Comparison of ENCODE assay signal across 8 cellular contexts in the genomic region with DNA sequence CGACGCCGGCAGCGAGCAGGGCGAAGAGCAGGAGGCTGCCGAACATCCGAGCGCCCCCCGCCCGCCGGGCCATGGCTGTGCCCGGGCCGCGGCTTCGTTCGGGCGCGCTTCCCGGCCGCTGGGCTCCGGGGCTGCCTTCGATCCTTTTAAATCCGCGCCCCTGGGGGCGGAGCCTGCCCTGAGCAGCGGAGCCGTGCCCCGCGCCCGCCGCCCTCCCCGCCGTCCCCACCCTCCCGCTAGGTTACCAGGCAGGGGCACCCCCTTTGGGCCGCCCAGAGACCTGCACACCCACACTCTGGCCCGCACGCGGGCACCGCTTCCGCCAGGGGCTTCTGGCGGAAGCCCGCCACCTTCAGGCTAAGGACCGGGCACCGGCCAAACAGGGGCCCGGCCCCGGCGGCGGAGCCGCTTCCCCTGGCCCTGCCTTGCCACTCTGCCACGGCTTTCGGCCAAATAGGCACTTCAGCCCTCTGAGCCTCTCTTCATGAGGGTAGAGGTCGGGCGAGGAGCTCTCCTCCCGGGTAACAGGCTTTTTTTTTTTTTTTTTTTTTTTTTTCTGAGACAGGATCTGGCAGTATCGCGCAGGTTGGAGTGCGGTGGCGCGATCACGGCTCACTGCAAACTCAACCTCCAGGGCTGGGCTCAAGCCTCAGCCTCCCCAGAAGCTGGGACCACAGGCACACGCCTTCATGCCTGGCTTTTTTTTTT. TPM values are rescaled to one million over a fixed set of nuclear protein-coding genes. Genes with fewer than 3 reads are reported as not detected.
DNase-seq lines count a peak whose midpoint lies in the region; ATAC-seq and TF ChIP-seq lines count a peak whose summit lies in the region.

A gene with protein sequence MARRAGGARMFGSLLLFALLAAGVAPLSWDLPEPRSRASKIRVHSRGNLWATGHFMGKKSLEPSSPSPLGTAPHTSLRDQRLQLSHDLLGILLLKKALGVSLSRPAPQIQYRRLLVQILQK (minus strand): TSS at position 120 of the 708 bp plus-strand sequence. CDS start 47 bp downstream, at position 73.

- peak within 1 kb of the TSS; percentile 74 to 75 for H3K9ac ChIP-seq in stomach smooth muscle (ENCODE audit: low read length in 2 of 2)

- peak within 1 kb of the TSS; percentile 100 for H3K4me3 Mint-ChIP-seq in neural crest cell

- peak; percentile 71 to 79 for DNase-seq in Kasumi-1 (lab: John Stamatoyannopoulos, UW)
- DNase-seq in RWPE2 (ENCODE audit: low spot score), result peak; percentile 89
- peak; percentile 82 for DNase-seq in activated gamma-delta T cell (lab: John Stamatoyannopoulos, UW)
- DNase-seq in foreskin fibroblast, result peak; percentile 76 to 92
- DNase-seq in neural crest cell (ENCODE audit: low read depth, low spot score), result peak; percentile 68

- H3K79me2 ChIP-seq in DOHH2 (ENCODE audit: control insufficient read depth, low read length), result peaks cover 8% of the 10 kb centered on the region

- H3K27me3 ChIP-seq in DOHH2 (ENCODE audit: control insufficient read depth, low read length) (peaks cover 5% of the 10 kb centered on the region), RWPE2 (ENCODE audit: insufficient read depth, poor library complexity, severe bottlenecking) (no peaks in the 10 kb centered on the region), stomach smooth muscle (ENCODE audit: control insufficient read depth in 1 of 2, insufficient read depth in 2 of 2, low read length in 2 of 2) (no peaks in the 10 kb centered on the region)

- no peak within 1 kb of the TSS for H3K27ac Mint-ChIP-seq in neural crest cell (ENCODE audit: unreplicated experiment)

- H3K9me3 ChIP-seq in DOHH2 (ENCODE audit: control insufficient read depth, insufficient read depth, low read length), result no peaks in the 10 kb centered on the region
- H3K9me3 ChIP-seq in RWPE2 (ENCODE audit: severe bottlenecking), result no peaks in the 10 kb centered on the region
- no peaks in the 10 kb centered on the region for H3K9me3 ChIP-seq in stomach smooth muscle (ENCODE audit: control insufficient read depth in 2 of 2, low read length in 2 of 2)

- H3K4me3 ChIP-seq in DOHH2 (ENCODE audit: low read length) (peak within 1 kb of the TSS; percentile 74), RWPE2 (ENCODE audit: severe bottlenecking) (peak within 1 kb of the TSS; percentile 44), foreskin fibroblast (ENCODE audit: low read depth in 1 of 2, low read length in 2 of 2) (peak within 1 kb of the TSS; percentile 53 to 61), stomach smooth muscle (ENCODE audit: low read length in 2 of 2) (peak within 1 kb of the TSS; percentile 65 to 78)

- H3F3A ChIP-seq in DOHH2 (ENCODE audit: control insufficient read depth, insufficient read depth), result peaks cover 18% of the 10 kb centered on the region

- no peaks in the 10 kb centered on the region for H3K9me2 ChIP-seq in DOHH2 (replicated peaks; ENCODE audit: control insufficient read depth, low read length)

- H3K4me1 Mint-ChIP-seq in neural crest cell, result peaks cover 32% of the 10 kb centered on the region

- TF ChIP-seq CTCF in DOHH2 (IDR thresholded peaks at IDR 0.05; ENCODE audit: low read depth, low read length, poor library complexity, severe bottlenecking) (peak; percentile 68), RWPE2 (IDR thresholded peaks at IDR 0.05; ENCODE audit: poor library complexity, severe bottlenecking) (peak; percentile 83), foreskin fibroblast (IDR thresholded peaks at IDR 0.05; ENCODE audit: low read depth, low read length) (peak; percentile 78), neural crest cell (conservative IDR thresholded peaks at IDR 0.05) (peak; percentile 72)

- H3K4me1 ChIP-seq in DOHH2 (ENCODE audit: control insufficient read depth, low read length), result peaks cover 37% of the 10 kb centered on the region
- H3K4me1 ChIP-seq in RWPE2 (ENCODE audit: insufficient read depth, poor library complexity, severe bottlenecking), result peaks cover 5% of the 10 kb centered on the region
- H3K4me1 ChIP-seq in stomach smooth muscle (ENCODE audit: control insufficient read depth, insufficient read depth, low read length), result peaks cover 28% of the 10 kb centered on the region

- no peaks in the 10 kb centered on the region for H3K36me3 Mint-ChIP-seq in neural crest cell (ENCODE audit: low read depth)

- H3K9me3 Mint-ChIP-seq in neural crest cell, result no peaks in the 10 kb centered on the region

- peak within 1 kb of the TSS; percentile 82 for H3K4me2 ChIP-seq in DOHH2 (ENCODE audit: low read length)

- H4K20me1 ChIP-seq in DOHH2 (ENCODE audit: control insufficient read depth, insufficient read depth, low read depth, low read length), result no peaks in the 10 kb centered on the region

- ATAC-seq in GM21737 (IDR thresholded peaks at IDR 0.05; ENCODE audit: unreplicated experiment) (peak; percentile 69), RWPE2 (ENCODE audit: low read depth) (peak; percentile 66)

- H3K36me3 ChIP-seq in DOHH2 (ENCODE audit: control insufficient read depth, low read length) (peaks cover 8% of the 10 kb centered on the region), RWPE2 (ENCODE audit: low read depth) (peaks cover 3% of the 10 kb centered on the region), stomach smooth muscle (ENCODE audit: control insufficient read depth in 2 of 2, insufficient read depth in 2 of 2, low read length in 2 of 2) (no peaks in the 10 kb centered on the region)

- peaks cover 3% of the 10 kb centered on the region for H3K27me3 Mint-ChIP-seq in neural crest cell (ENCODE audit: low read depth)

- H3K27ac ChIP-seq in DOHH2 (ENCODE audit: low read depth, low read length) (peak within 1 kb of the TSS; percentile 53), RWPE2 (ENCODE audit: poor library complexity, severe bottlenecking) (peak within 1 kb of the TSS; percentile 50), stomach smooth muscle (ENCODE audit: low read length) (peak within 1 kb of the TSS; percentile 74)

RNA-seq across cellular contexts. Expression of the gene that starts here (rescaled TPM):
- total RNA-seq in neural crest cell, result 4.0 and 4.9 TPM in 2 replicates

Comparison
In these comparisons a context has a peak if more than half of its experiments do, and no peak if none do; other contexts are left out.
1. Peak in every context shown above with its lines: DNase-seq, ATAC-seq, H3K4me3 ChIP-seq and H3K27ac ChIP-seq.